Comparison of ENCODE assay signal across 27 cellular contexts in genomic region chr7:92930404-92930803, GRCh38.
"Had no signal": no experiment of that assay in that cellular context is flagged by ENCODE, and none has a peak within 500 bp of the region (broad histone marks: within the 10 kb centered on the region; RNA-seq: fewer than 3 reads in every experiment).

No MANE protein-coding gene starts in this region.

- H3K4me1 ChIP-seq: testis, thyroid gland, tibial artery, transverse colon, upper lobe of left lung, upper lobe of right lung, uterus, vagina had no signal

- H3K27me3 ChIP-seq: suprapubic skin, testis, thyroid gland, tibial nerve, transverse colon, upper lobe of left lung, upper lobe of right lung, uterus, vagina had no signal

- H3K36me3 ChIP-seq: stomach, suprapubic skin, thoracic aorta, thyroid gland, tibial artery, tibial nerve, transverse colon, upper lobe of left lung, upper lobe of right lung, uterus, vagina had no signal

- H3K9me3 ChIP-seq: suprapubic skin, testis, thyroid gland, uterus, vagina had no signal

- DNase-seq: stimulated activated CD4-positive, alpha-beta T cell treated with anti-CD3 and anti-CD28 coated beads, Interleukin-2, amount 100 ng/mL, for 48 hours; stimulated activated CD4-positive, alpha-beta T cell treated with anti-CD3 and anti-CD28 coated beads, Interleukin-4, amount 100 ng/mL, for 1 hour; stimulated activated CD4-positive, alpha-beta T cell treated with anti-CD3 and anti-CD28 coated beads, Interleukin-4, amount 100 ng/mL, for 24 hours; stimulated activated CD4-positive, alpha-beta T cell treated with anti-CD3 and anti-CD28 coated beads, Interleukin-4, amount 100 ng/mL, for 4 hours; stimulated activated CD8-positive, alpha-beta memory T cell treated with anti-CD3 and anti-CD28 coated beads, Interleukin-4, amount 100 ng/mL, for 48 hours; stimulated activated naive B cell treated with anti-CD40 and anti-IgM and Interleukin-4, amounts not matched to agents 10 μg/mL and 1 μg/mL and 100 μg/mL, for 72 hours; stimulated activated naive CD4-positive, alpha-beta T cell; stimulated activated naive CD4-positive, alpha-beta T cell treated with Interleukin-2 at 50 U/mL for 16 hours; stimulated activated naive CD8-positive, alpha-beta T cell treated with anti-CD3 and anti-CD28 coated beads, Interleukin-15, amount 100 ng/mL, for 72 hours; stimulated activated naive CD8-positive, alpha-beta T cell treated with anti-CD3 and anti-CD28 coated beads, Interleukin-15, Interleukin-2, amounts not matched to agents 100 U/mL and 50 U/mL, for 24 hours; stomach; substantia nigra; testis; thyroid gland; tibial artery; transverse colon; trophoblast cell; upper lobe of left lung; upper lobe of right lung; uterus had no signal

- FAIRE-seq: urothelium cell line had no signal

- H3K27ac ChIP-seq: stomach, suprapubic skin, testis, thoracic aorta, thyroid gland, tibial artery, tibial nerve, transverse colon, upper lobe of left lung, upper lobe of right lung, uterus, vagina had no signal

- H3K4me3 ChIP-seq: stomach, suprapubic skin, testis, thoracic aorta, thyroid gland, tibial artery, tibial nerve, transverse colon, upper lobe of left lung, upper lobe of right lung, uterus, vagina had no signal

- ATAC-seq: stimulated activated effector memory CD8-positive, alpha-beta T cell treated with anti-CD3 and anti-CD28 coated beads, Interleukin-12 subunit alpha, Interleukin-12 subunit beta, amount 100 ng/mL, for 72 hours; stimulated activated memory B cell treated with anti-CD40 and anti-IgM and Interleukin-4, amounts not matched to agents 10 μg/mL and 1 μg/mL and 100 μg/mL, for 72 hours; stimulated activated naive B cell treated with anti-CD40 and anti-IgM and Interleukin-4, amounts not matched to agents 10 μg/mL and 1 μg/mL and 100 μg/mL, for 72 hours; stimulated activated naive CD8-positive, alpha-beta T cell treated with anti-CD3 and anti-CD28 coated beads, Interleukin-15, amount 100 ng/mL, for 72 hours; stimulated activated naive CD8-positive, alpha-beta T cell treated with anti-CD3 and anti-CD28 coated beads, Interleukin-15, Interleukin-2, amounts not matched to agents 100 U/mL and 50 U/mL, for 24 hours; upper lobe of right lung had no signal
